Comparison of ENCODE assay signal across 20 cellular contexts in the genomic region with DNA sequence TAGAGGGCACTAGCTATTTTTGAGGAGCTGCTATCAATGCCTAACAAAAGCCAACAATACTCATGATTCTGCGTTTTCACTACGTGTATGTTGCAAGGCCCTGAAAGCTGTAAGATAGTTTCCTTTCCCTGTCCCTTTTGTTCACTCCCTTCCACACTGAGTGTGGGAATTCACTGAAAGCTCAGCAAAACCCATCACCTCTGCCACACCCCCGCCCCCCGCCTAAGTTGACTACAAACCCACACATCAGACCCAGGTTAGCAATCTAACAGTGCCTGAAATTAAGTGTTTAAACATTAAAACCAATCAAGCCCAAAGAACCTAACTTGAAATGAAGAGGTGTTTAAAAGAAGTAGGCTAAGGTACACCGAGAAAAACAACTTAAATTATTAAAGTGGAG.
"Had no signal": no experiment of that assay in that cellular context is flagged by ENCODE, and none has a peak within 500 bp of the region (broad histone marks: within the 10 kb centered on the region; RNA-seq: fewer than 3 reads in every experiment).

No MANE protein-coding gene starts in this region.

- DNase-seq: colonic mucosa; dermis blood vessel endothelial cell; foreskin melanocyte; kidney; left cardiac atrium; mesendoderm; naive B cell; occipital lobe; pancreas; right lobe of liver; stimulated activated CD4-positive, alpha-beta T cell treated with anti-CD3 and anti-CD28 coated beads, Interleukin-15, amount 100 ng/mL, for 24 hours; stimulated activated CD4-positive, alpha-beta T cell treated with anti-CD3 and anti-CD28 coated beads, Interleukin-1b, Interleukin-23, amount 100 ng/mL, for 48 hours; stimulated activated CD4-positive, alpha-beta T cell treated with anti-CD3 and anti-CD28 coated beads, Interleukin-4, amount 100 ng/mL, for 24 hours; stimulated activated naive B cell treated with anti-CD40 and anti-IgM and Interleukin-4, amounts not matched to agents 10 μg/mL and 1 μg/mL and 100 μg/mL, for 72 hours; stimulated activated naive CD8-positive, alpha-beta T cell treated with anti-CD3 and anti-CD28 coated beads, Interleukin-15, amount 100 ng/mL, for 72 hours; substantia nigra; transverse colon had no signal

- FAIRE-seq: kidney, pancreas had no signal

- H3K4me3 ChIP-seq: colonic mucosa, hepatocyte, pancreas, prostate gland, right lobe of liver, thoracic aorta, transverse colon had no signal

- ATAC-seq: left cardiac atrium; pancreas; right lobe of liver; stimulated activated naive B cell treated with anti-CD40 and anti-IgM and Interleukin-4, amounts not matched to agents 10 μg/mL and 1 μg/mL and 100 μg/mL, for 72 hours had no signal

- H3K4me1 ChIP-seq: colonic mucosa, pancreas, right lobe of liver, transverse colon had no signal

- H3K9me3 ChIP-seq: colonic mucosa, pancreas, prostate gland, right lobe of liver, thoracic aorta, transverse colon had no signal

- H3K36me3 ChIP-seq: colonic mucosa, pancreas, prostate gland, right lobe of liver, thoracic aorta, transverse colon had no signal

- H2AFZ ChIP-seq: hepatocyte had no signal

- H3K27me3 ChIP-seq: colonic mucosa, hepatocyte, pancreas, right lobe of liver had no signal

- H3K79me2 ChIP-seq: hepatocyte had no signal

- H3K27ac ChIP-seq: colonic mucosa, hepatocyte, pancreas, prostate gland, right lobe of liver, thoracic aorta, transverse colon had no signal

- H3K4me2 ChIP-seq: hepatocyte had no signal
